ENCODE assay signal across 1 cellular context in genomic region chr16:87382023-87382785, GRCh38.
A peak's percentile ranks its signal among the peaks of the same experiment; 100 is the strongest.
TF ChIP-seq lines count a peak whose summit lies in the region.

No MANE protein-coding gene starts in this region.

TF ChIP-seq in HepG2, 621 proteins besides CTCF, POLR2A, EP300 and RAD21 (continued from another document and continues in another):
- TF ChIP-seq CENPT (CRISPR knock-in tag; IDR thresholded peaks at IDR 0.05; ENCODE audit: low read depth) (no peak), NCOR1 (IDR thresholded peaks at IDR 0.05; ENCODE audit: borderline replicate concordance, low read length) (peak; percentile 100), CSRNP1 (CRISPR knock-in tag; IDR thresholded peaks at IDR 0.05) (peak; percentile 81), HIC2 (CRISPR knock-in tag; IDR thresholded peaks at IDR 0.05; ENCODE audit: low read depth) (no peak; the same call in 1 of the 2 replicates), ZNF724P (CRISPR knock-in tag; IDR thresholded peaks at IDR 0.05; ENCODE audit: borderline replicate concordance) (no peak), ZNF30 (CRISPR knock-in tag; IDR thresholded peaks at IDR 0.05) (no peak), SPEN (CRISPR knock-in tag; IDR thresholded peaks at IDR 0.05; ENCODE audit: low read depth) (peak; percentile 63), REPIN1 (CRISPR knock-in tag; IDR thresholded peaks at IDR 0.05; ENCODE audit: borderline replicate concordance, low read depth) (peak; percentile 74; the same call in 1 of the 2 replicates), NCOA2 (CRISPR knock-in tag; IDR thresholded peaks at IDR 0.05) (peak; percentile 99), HOXA5 (CRISPR knock-in tag; IDR thresholded peaks at IDR 0.05) (peak; percentile 92), PRMT3 (CRISPR knock-in tag; IDR thresholded peaks at IDR 0.05; ENCODE audit: borderline replicate concordance, low read depth) (peak; percentile 65; the same call in 1 of the 2 replicates), ZNF143 (CRISPR knock-in tag; IDR thresholded peaks at IDR 0.05) (0 out of 2 replicates have a peak, but pooled peaks have one; percentile 15), ZEB1 (IDR thresholded peaks at IDR 0.05; ENCODE audit: insufficient replicate concordance, low read depth) (no peak), ZNF468 (CRISPR knock-in tag; IDR thresholded peaks at IDR 0.05) (no peak), NFYC (CRISPR knock-in tag; IDR thresholded peaks at IDR 0.05) (peak; percentile 48; the same call in 1 of the 2 replicates), ZNF326 (CRISPR knock-in tag; IDR thresholded peaks at IDR 0.05; ENCODE audit: borderline replicate concordance) (no peak), ZNF775 (CRISPR knock-in tag; IDR thresholded peaks at IDR 0.05; ENCODE audit: borderline replicate concordance) (peak; percentile 89; the same call in 1 of the 2 replicates), ZFP82 (CRISPR knock-in tag; IDR thresholded peaks at IDR 0.05; ENCODE audit: borderline replicate concordance) (no peak), DNMT1 (CRISPR knock-in tag; IDR thresholded peaks at IDR 0.05) (no peak), CEBPB (IDR thresholded peaks at IDR 0.05; ENCODE audit: borderline replicate concordance, low read depth, low read length) (no peak; the same call in 1 of the 2 replicates), ZNF619 (CRISPR knock-in tag; IDR thresholded peaks at IDR 0.05) (no peak), FOXK1 (CRISPR knock-in tag; IDR thresholded peaks at IDR 0.05; ENCODE audit: borderline replicate concordance, low read depth) (peak; percentile 98), NFE2L2 (IDR thresholded peaks at IDR 0.05; ENCODE audit: low read length) (no peak), SIX4 (CRISPR knock-in tag; IDR thresholded peaks at IDR 0.05) (peak; percentile 90), PRDM10 (CRISPR knock-in tag; IDR thresholded peaks at IDR 0.05; ENCODE audit: low read depth) (peak; percentile 39), ADNP (CRISPR knock-in tag; IDR thresholded peaks at IDR 0.05) (no peak; the same call in 1 of the 2 replicates), EZH2 (conservative IDR thresholded peaks at IDR 0.05; ENCODE audit: low read depth, low read length) (no peak), SALL2 (CRISPR knock-in tag; IDR thresholded peaks at IDR 0.05) (0 out of 2 replicates have a peak, but pooled peaks have one; percentile 28), KLF9 (CRISPR knock-in tag; IDR thresholded peaks at IDR 0.05; ENCODE audit: low read depth) (peak; percentile 88), RFXAP (CRISPR knock-in tag; IDR thresholded peaks at IDR 0.05; ENCODE audit: borderline replicate concordance) (peak; percentile 80), MED13 (CRISPR knock-in tag; IDR thresholded peaks at IDR 0.05) (no peak; the same call in none of the 2 replicates)
- TF ChIP-seq, protein P1, sequence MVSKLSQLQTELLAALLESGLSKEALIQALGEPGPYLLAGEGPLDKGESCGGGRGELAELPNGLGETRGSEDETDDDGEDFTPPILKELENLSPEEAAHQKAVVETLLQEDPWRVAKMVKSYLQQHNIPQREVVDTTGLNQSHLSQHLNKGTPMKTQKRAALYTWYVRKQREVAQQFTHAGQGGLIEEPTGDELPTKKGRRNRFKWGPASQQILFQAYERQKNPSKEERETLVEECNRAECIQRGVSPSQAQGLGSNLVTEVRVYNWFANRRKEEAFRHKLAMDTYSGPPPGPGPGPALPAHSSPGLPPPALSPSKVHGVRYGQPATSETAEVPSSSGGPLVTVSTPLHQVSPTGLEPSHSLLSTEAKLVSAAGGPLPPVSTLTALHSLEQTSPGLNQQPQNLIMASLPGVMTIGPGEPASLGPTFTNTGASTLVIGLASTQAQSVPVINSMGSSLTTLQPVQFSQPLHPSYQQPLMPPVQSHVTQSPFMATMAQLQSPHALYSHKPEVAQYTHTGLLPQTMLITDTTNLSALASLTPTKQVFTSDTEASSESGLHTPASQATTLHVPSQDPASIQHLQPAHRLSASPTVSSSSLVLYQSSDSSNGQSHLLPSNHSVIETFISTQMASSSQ (IDR thresholded peaks at IDR 0.05; ENCODE audit: low read depth) = peak; percentile 89
- TF ChIP-seq, protein P1 (CRISPR knock-in tag; IDR thresholded peaks at IDR 0.05; ENCODE audit: borderline replicate concordance) = peak; percentile 92
- TF ChIP-seq, protein P2, sequence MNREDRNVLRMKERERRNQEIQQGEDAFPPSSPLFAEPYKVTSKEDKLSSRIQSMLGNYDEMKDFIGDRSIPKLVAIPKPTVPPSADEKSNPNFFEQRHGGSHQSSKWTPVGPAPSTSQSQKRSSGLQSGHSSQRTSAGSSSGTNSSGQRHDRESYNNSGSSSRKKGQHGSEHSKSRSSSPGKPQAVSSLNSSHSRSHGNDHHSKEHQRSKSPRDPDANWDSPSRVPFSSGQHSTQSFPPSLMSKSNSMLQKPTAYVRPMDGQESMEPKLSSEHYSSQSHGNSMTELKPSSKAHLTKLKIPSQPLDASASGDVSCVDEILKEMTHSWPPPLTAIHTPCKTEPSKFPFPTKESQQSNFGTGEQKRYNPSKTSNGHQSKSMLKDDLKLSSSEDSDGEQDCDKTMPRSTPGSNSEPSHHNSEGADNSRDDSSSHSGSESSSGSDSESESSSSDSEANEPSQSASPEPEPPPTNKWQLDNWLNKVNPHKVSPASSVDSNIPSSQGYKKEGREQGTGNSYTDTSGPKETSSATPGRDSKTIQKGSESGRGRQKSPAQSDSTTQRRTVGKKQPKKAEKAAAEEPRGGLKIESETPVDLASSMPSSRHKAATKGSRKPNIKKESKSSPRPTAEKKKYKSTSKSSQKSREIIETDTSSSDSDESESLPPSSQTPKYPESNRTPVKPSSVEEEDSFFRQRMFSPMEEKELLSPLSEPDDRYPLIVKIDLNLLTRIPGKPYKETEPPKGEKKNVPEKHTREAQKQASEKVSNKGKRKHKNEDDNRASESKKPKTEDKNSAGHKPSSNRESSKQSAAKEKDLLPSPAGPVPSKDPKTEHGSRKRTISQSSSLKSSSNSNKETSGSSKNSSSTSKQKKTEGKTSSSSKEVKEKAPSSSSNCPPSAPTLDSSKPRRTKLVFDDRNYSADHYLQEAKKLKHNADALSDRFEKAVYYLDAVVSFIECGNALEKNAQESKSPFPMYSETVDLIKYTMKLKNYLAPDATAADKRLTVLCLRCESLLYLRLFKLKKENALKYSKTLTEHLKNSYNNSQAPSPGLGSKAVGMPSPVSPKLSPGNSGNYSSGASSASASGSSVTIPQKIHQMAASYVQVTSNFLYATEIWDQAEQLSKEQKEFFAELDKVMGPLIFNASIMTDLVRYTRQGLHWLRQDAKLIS (CRISPR knock-in tag; IDR thresholded peaks at IDR 0.05) = peak; percentile 95
- TF ChIP-seq, protein P3, sequence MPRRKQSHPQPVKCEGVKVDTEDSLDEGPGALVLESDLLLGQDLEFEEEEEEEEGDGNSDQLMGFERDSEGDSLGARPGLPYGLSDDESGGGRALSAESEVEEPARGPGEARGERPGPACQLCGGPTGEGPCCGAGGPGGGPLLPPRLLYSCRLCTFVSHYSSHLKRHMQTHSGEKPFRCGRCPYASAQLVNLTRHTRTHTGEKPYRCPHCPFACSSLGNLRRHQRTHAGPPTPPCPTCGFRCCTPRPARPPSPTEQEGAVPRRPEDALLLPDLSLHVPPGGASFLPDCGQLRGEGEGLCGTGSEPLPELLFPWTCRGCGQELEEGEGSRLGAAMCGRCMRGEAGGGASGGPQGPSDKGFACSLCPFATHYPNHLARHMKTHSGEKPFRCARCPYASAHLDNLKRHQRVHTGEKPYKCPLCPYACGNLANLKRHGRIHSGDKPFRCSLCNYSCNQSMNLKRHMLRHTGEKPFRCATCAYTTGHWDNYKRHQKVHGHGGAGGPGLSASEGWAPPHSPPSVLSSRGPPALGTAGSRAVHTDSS (CRISPR knock-in tag; conservative IDR thresholded peaks at IDR 0.05) = no peak
- TF ChIP-seq, protein P4, sequence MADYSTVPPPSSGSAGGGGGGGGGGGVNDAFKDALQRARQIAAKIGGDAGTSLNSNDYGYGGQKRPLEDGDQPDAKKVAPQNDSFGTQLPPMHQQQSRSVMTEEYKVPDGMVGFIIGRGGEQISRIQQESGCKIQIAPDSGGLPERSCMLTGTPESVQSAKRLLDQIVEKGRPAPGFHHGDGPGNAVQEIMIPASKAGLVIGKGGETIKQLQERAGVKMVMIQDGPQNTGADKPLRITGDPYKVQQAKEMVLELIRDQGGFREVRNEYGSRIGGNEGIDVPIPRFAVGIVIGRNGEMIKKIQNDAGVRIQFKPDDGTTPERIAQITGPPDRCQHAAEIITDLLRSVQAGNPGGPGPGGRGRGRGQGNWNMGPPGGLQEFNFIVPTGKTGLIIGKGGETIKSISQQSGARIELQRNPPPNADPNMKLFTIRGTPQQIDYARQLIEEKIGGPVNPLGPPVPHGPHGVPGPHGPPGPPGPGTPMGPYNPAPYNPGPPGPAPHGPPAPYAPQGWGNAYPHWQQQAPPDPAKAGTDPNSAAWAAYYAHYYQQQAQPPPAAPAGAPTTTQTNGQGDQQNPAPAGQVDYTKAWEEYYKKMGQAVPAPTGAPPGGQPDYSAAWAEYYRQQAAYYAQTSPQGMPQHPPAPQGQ (CRISPR knock-in tag; IDR thresholded peaks at IDR 0.05; ENCODE audit: borderline replicate concordance) = no peak; the same call in 1 of the 2 replicates
- TF ChIP-seq, protein P5, sequence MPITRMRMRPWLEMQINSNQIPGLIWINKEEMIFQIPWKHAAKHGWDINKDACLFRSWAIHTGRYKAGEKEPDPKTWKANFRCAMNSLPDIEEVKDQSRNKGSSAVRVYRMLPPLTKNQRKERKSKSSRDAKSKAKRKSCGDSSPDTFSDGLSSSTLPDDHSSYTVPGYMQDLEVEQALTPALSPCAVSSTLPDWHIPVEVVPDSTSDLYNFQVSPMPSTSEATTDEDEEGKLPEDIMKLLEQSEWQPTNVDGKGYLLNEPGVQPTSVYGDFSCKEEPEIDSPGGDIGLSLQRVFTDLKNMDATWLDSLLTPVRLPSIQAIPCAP (CRISPR knock-in tag; IDR thresholded peaks at IDR 0.05; ENCODE audit: low read depth) = no peak; the same call in 1 of the 2 replicates
